19 cellular contexts compared by ENCODE assay signal in the genomic region with DNA sequence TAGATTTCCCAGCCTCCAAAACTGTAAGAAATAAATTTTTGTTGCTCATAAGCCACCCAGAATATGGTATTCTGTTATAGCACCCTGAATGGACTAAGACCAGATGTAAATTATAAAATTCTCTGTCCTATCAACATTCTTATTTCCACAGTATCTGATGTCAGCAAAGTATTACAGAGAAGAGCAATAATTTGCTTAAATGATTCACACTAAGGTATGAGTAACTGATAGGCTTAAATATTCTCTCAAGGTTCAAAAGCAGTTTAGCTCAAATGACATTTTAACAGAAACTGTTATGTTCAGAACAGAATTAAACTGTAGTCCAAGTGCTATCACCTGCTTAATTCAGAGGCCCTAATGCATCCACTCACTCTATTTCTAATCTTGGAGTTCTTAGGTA. TPM values are rescaled to one million over a fixed set of nuclear protein-coding genes. Genes with fewer than 3 reads are reported as not detected.
DNase-seq lines count a peak whose midpoint lies in the region; ATAC-seq, FAIRE-seq and TF ChIP-seq lines count a peak whose summit lies in the region.
"Had no signal": no experiment of that assay in that cellular context is flagged by ENCODE, and none has a peak within 500 bp of the region (broad histone marks: within the 10 kb centered on the region; RNA-seq: fewer than 3 reads in every experiment).

No MANE protein-coding gene starts in this region.

- DNase-seq in activated CD4-positive, alpha-beta T cell treated with anti-CD3 and anti-CD28 coated beads, Interleukin-2, amount 10 ng/mL, durations not matched to agents 24 days and 14 days, result no peak
- no peak for DNase-seq in activated CD4-positive, alpha-beta T cell treated with anti-CD3 and anti-CD28 coated beads for 1 hour
- DNase-seq in bronchial epithelial cell (ENCODE audit: low read depth), result peak; percentile 57
- peak; percentile 82 for DNase-seq in renal cortical epithelial cell (ENCODE audit: low read depth)
- DNase-seq in dedifferentiated amniotic fluid mesenchymal stem cell (ENCODE audit: extremely low spot score), result no peak
- DNase-seq in left ventricle myocardium superior, result no peak
- DNase-seq: activated CD4-positive, alpha-beta T cell treated with anti-CD3 and anti-CD28 coated beads, Interleukin-2, amount 50 U/mL, for 48 hours; activated T-cell treated with anti-CD3 and anti-CD28 coated beads, Interleukin-2, amount 50 U/mL, for 72 hours; amygdala; DMS79; gastrocnemius medialis; NCI-H2029 treated with DMSO at 0.1 percent for 48 hours; NCI-H524; PC-9; stimulated activated naive CD4-positive, alpha-beta T cell treated with Interleukin-2 at 50 U/mL for 16 hours had no signal

- ATAC-seq in left ventricle myocardium superior (no peak), HG03469 (IDR thresholded peaks at IDR 0.05; ENCODE audit: unreplicated experiment) (no peak)
- ATAC-seq: activated T-cell treated with anti-CD3 and anti-CD28 coated beads, Interleukin-2, amount 50 U/mL, for 72 hours; gastrocnemius medialis had no signal

- FAIRE-seq in bronchial epithelial cell (lab: Jason Lieb, UNC), result no peak

- no peaks in the 10 kb centered on the region for H3K27me3 ChIP-seq in bronchial epithelial cell (ENCODE audit: control insufficient read depth, insufficient read depth, low read length)
- H3K27me3 ChIP-seq: gastrocnemius medialis had no signal

- no peaks in the 10 kb centered on the region for H3K36me3 ChIP-seq in bronchial epithelial cell (ENCODE audit: control insufficient read depth, insufficient read depth, low read length)
- H3K36me3 ChIP-seq: gastrocnemius medialis had no signal

- no peak overlapping the region for H3K4me3 ChIP-seq in bronchial epithelial cell (ENCODE audit: low read depth, low read length)
- H3K4me3 ChIP-seq: gastrocnemius medialis, PC-9, SK-N-MC had no signal

- peaks cover 13% of the 10 kb centered on the region for H3K36me3 Mint-ChIP-seq in activated CD4-positive, alpha-beta T cell treated with anti-CD3 and anti-CD28 coated beads, Interleukin-2, amount 10 ng/mL, durations not matched to agents 24 days and 14 days (ENCODE audit: low read depth)
- H3K36me3 Mint-ChIP-seq in IgD-negative memory B cell, result peaks cover 6% of the 10 kb centered on the region

- peak overlapping the region; percentile 49 for H3K27ac Mint-ChIP-seq in activated CD4-positive, alpha-beta T cell treated with anti-CD3 and anti-CD28 coated beads, Interleukin-2, amount 10 ng/mL, durations not matched to agents 24 days and 14 days
- H3K27ac Mint-ChIP-seq in IgD-negative memory B cell, result peak overlapping the region; percentile 89 to 92 (median 91)
- H3K27ac Mint-ChIP-seq: activated T-cell treated with anti-CD3 and anti-CD28 coated beads, Interleukin-2, amount 50 U/mL, for 72 hours had no signal

- peaks cover 2% of the 10 kb centered on the region for H3K27me3 Mint-ChIP-seq in activated CD4-positive, alpha-beta T cell treated with anti-CD3 and anti-CD28 coated beads, Interleukin-2, amount 10 ng/mL, durations not matched to agents 24 days and 14 days
- no peaks in the 10 kb centered on the region for H3K27me3 Mint-ChIP-seq in IgD-negative memory B cell
- H3K27me3 Mint-ChIP-seq: progenitor cell of endocrine pancreas had no signal

- H3K4me3 Mint-ChIP-seq in activated CD4-positive, alpha-beta T cell treated with anti-CD3 and anti-CD28 coated beads, Interleukin-2, amount 10 ng/mL, durations not matched to agents 24 days and 14 days, result no peak overlapping the region
- peak overlapping the region in 3 of 4 donors; percentile 59 to 89 (median 85) for H3K4me3 Mint-ChIP-seq in IgD-negative memory B cell
- H3K4me3 Mint-ChIP-seq: activated T-cell treated with anti-CD3 and anti-CD28 coated beads, Interleukin-2, amount 50 U/mL, for 72 hours had no signal

- H3K4me1 Mint-ChIP-seq in activated CD4-positive, alpha-beta T cell treated with anti-CD3 and anti-CD28 coated beads, Interleukin-2, amount 10 ng/mL, durations not matched to agents 24 days and 14 days, result peaks cover 50% of the 10 kb centered on the region
- peaks cover 62 to 70% (median 67%) of the 10 kb centered on the region in 3 donors for H3K4me1 Mint-ChIP-seq in IgD-negative memory B cell

- TF ChIP-seq CTCF in bronchial epithelial cell (IDR thresholded peaks at IDR 0.05; ENCODE audit: insufficient read depth, low read length, severe bottlenecking), result no peak

- no peaks in the 10 kb centered on the region for H3K9me3 Mint-ChIP-seq in activated CD4-positive, alpha-beta T cell treated with anti-CD3 and anti-CD28 coated beads, Interleukin-2, amount 10 ng/mL, durations not matched to agents 24 days and 14 days
- H3K9me3 Mint-ChIP-seq in IgD-negative memory B cell, result peaks cover 0 to 11% (median 0%) of the 10 kb centered on the region in 3 donors
- H3K9me3 Mint-ChIP-seq: activated T-cell treated with anti-CD3 and anti-CD28 coated beads, Interleukin-2, amount 50 U/mL, for 72 hours had no signal

- intact Hi-C loops in activated CD4-positive, alpha-beta T cell treated with anti-CD3 and anti-CD28 coated beads, Interleukin-2, amount 10 ng/mL, durations not matched to agents 24 days and 14 days (cut with micrococcal nuclease), result loop anchor here (1.0 to 5.0 kb wide), 2 partner anchors 11 to 145 kb away; no protein-coding TSS in a partner anchor
- intact Hi-C loops in left ventricle myocardium superior (cut with micrococcal nuclease), result no loop called here

RNA-seq across cellular contexts. Expression of gene SESTD1, which starts 12.8 kb away (rescaled TPM):
- total RNA-seq in activated CD4-positive, alpha-beta T cell treated with anti-CD3 and anti-CD28 coated beads, Interleukin-2, amount 10 ng/mL, durations not matched to agents 24 days and 14 days, result 12.3 and 13.4 TPM in 2 replicates
- polyA plus RNA-seq in IgD-negative memory B cell, result 23.6 TPM
- 15.3 and 20.5 TPM in 2 replicates for total RNA-seq in bronchial epithelial cell
- 21.4 and 51.1 TPM in 2 replicates for total RNA-seq in renal cortical epithelial cell
- 33.7 TPM for total RNA-seq in left ventricle myocardium superior

Comparison
In these comparisons a context has a peak if more than half of its experiments do, and no peak if none do; other contexts are left out.
1. DNase-seq: peak in bronchial epithelial cell (single experiment) and renal cortical epithelial cell (single experiment); none in activated CD4-positive, alpha-beta T cell treated with anti-CD3 and anti-CD28 coated beads, Interleukin-2, amount 10 ng/mL, durations not matched to agents 24 days and 14 days (single experiment), activated CD4-positive, alpha-beta T cell treated with anti-CD3 and anti-CD28 coated beads for 1 hour (single experiment), dedifferentiated amniotic fluid mesenchymal stem cell (single experiment) and left ventricle myocardium superior (single experiment).